12 cellular contexts compared by ENCODE assay signal in the genomic region with DNA sequence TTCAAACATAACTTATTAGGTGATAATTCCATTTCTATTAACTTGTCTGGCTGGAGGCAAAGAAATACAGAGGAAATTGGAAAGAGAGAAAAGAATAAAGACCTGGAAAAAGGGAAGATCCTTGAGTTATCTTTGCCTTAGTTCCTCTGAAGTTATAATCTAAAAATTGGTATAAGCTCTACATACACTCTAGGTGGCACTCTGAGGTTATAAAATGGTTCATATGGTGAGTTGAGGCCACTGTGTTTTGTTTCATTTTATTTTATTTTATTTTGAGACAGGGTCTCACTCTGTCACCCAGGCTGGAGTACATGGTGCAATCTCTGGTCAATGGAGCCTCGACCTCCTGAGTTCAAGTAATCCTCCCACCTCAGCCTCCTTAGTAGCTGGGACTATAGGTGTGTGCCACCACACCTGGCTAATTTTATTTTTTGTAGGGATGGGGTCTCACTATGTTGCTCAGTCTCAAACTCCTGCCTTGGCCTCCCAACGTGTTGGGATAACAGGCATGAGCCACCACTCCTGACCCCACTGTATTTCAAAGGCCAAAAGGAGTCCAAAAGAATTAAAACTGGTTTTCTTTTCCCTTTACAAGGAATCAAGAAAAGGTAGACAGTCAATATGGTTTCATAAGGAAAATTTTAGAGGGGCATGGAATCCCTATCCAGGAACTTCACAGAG. TPM values are rescaled to one million over a fixed set of nuclear protein-coding genes. Genes with fewer than 3 reads are reported as not detected.
DNase-seq lines count a peak whose midpoint lies in the region; ATAC-seq and TF ChIP-seq lines count a peak whose summit lies in the region.
"Had no signal": no experiment of that assay in that cellular context is flagged by ENCODE, and none has a peak within 500 bp of the region (broad histone marks: within the 10 kb centered on the region; RNA-seq: fewer than 3 reads in every experiment).

No MANE protein-coding gene starts in this region.

- no peaks in the 10 kb centered on the region for H4K20me1 ChIP-seq in SK-N-SH (ENCODE audit: insufficient read depth)

- H3K9ac ChIP-seq in SK-N-SH = no peak overlapping the region

- H3K79me2 ChIP-seq in SK-N-SH (ENCODE audit: insufficient read depth) = no peaks in the 10 kb centered on the region

- H3K9me2 ChIP-seq in SK-N-SH = no peaks in the 10 kb centered on the region

- no peak overlapping the region for H3K4me3 ChIP-seq in SK-N-SH (ENCODE audit: low read depth in 2 of 2, low read length in 1 of 2)
- H3K4me3 ChIP-seq: ovary had no signal

- no peak overlapping the region for H3K4me3 Mint-ChIP-seq in activated T-helper 17 cell treated with anti-CD3 and anti-CD28 coated beads, Interleukin-2, amount 50 U/mL, for 72 hours

- no peak for ATAC-seq in esophagus mucosa
- ATAC-seq in activated T-helper 17 cell treated with anti-CD3 and anti-CD28 coated beads, Interleukin-2, amount 50 U/mL, for 72 hours (replicated peaks) = no peak

- no peak overlapping the region for H3K4me2 ChIP-seq in SK-N-SH

- TF ChIP-seq EP300 in Ishikawa (IDR thresholded peaks at IDR 0.05; ENCODE audit: borderline replicate concordance) (no peak), SK-N-SH (IDR thresholded peaks at IDR 0.05; ENCODE audit: borderline replicate concordance in 1 of 2, low read depth in 1 of 2, low read length in 1 of 2) (no peak)

- no peaks in the 10 kb centered on the region for H3K9me3 ChIP-seq in SK-N-SH
- H3K9me3 ChIP-seq: ovary had no signal

- no peaks in the 10 kb centered on the region for H3K4me1 ChIP-seq in SK-N-SH (ENCODE audit: control insufficient read depth in 1 of 2, insufficient read depth in 2 of 2, low read depth in 1 of 2, low read length in 1 of 2)

- no peak overlapping the region for H2AFZ ChIP-seq in SK-N-SH (ENCODE audit: low read depth)

- H3K4me1 Mint-ChIP-seq in activated T-helper 17 cell treated with anti-CD3 and anti-CD28 coated beads, Interleukin-2, amount 50 U/mL, for 72 hours = no peaks in the 10 kb centered on the region

- no peaks in the 10 kb centered on the region; the same call in 1 of the 2 replicates for H3K27me3 ChIP-seq in SK-N-SH (ENCODE audit: insufficient read depth)
- H3K27me3 ChIP-seq: ovary had no signal

- CTCF ChIA-PET in SK-N-SH (lab: Yijun Ruan, JAX) = interaction anchor here (0.6 to 2.3 kb wide), 17 partner anchors 9 to 367 kb away, joined by 3 to 13 read pairs (median 4); no protein-coding TSS in a partner anchor

- TF ChIP-seq RAD21 in Ishikawa (IDR thresholded peaks at IDR 0.05; ENCODE audit: low read depth) (peak; percentile 38; the same call in 1 of the 2 replicates), SK-N-SH (IDR thresholded peaks at IDR 0.05; ENCODE audit: low read length) (peak; percentile 64)

- peaks cover 21% of the 10 kb centered on the region for H3K27me3 Mint-ChIP-seq in activated T-helper 17 cell treated with anti-CD3 and anti-CD28 coated beads, Interleukin-2, amount 50 U/mL, for 72 hours

- in situ Hi-C loops in Caki2 (cut with HindIII; ENCODE audit: low pct_unique_long_range_greater_than_20kb, low sequenced_read_pairs) = no loop called here

- no peaks in the 10 kb centered on the region for H3K36me3 ChIP-seq in SK-N-SH (replicated peaks in 1 of 2; ENCODE audit: control insufficient read depth in 1 of 2, insufficient read depth in 2 of 2, low read length in 1 of 2)
- H3K36me3 ChIP-seq: ovary had no signal

- no peaks in the 10 kb centered on the region for H3K9me3 Mint-ChIP-seq in activated T-helper 17 cell treated with anti-CD3 and anti-CD28 coated beads, Interleukin-2, amount 50 U/mL, for 72 hours

- no peak overlapping the region for H3K27ac ChIP-seq in SK-N-SH (ENCODE audit: low read depth in 2 of 2, low read length in 1 of 2)
- H3K27ac ChIP-seq: ovary had no signal

- no peaks in the 10 kb centered on the region for H3F3A ChIP-seq in SK-N-SH (replicated peaks; ENCODE audit: insufficient read depth)

- 0% methylated on average over 2 of the region's 2 CpGs for WGBS in SK-N-SH (ENCODE audit: low lambda C conversion rate)

- POLR2A ChIA-PET in SK-N-SH (lab: Yijun Ruan, JAX) = no interaction called here

- H3K27ac Mint-ChIP-seq in activated T-helper 17 cell treated with anti-CD3 and anti-CD28 coated beads, Interleukin-2, amount 50 U/mL, for 72 hours = no peak overlapping the region

- TF ChIP-seq CTCF in SK-N-SH (IDR thresholded peaks at IDR 0.05) = peak; percentile 32

- DNase-seq in Caki2 (ENCODE audit: low read depth) = peak; percentile 17
- DNase-seq in SK-N-SH = no peak
- peak; percentile 12 for DNase-seq in iris pigment epithelial cell (ENCODE audit: low read depth)
- DNase-seq in activated gamma-delta T cell (lab: John Stamatoyannopoulos, UW) = no peak
- DNase-seq in AML-193 (lab: John Stamatoyannopoulos, UW) = no peak
- DNase-seq: activated CD4-positive, alpha-beta T cell treated with anti-CD3 and anti-CD28 coated beads for 1 hour; DMS53; ovary had no signal

- no peaks in the 10 kb centered on the region for H3K36me3 Mint-ChIP-seq in activated T-helper 17 cell treated with anti-CD3 and anti-CD28 coated beads, Interleukin-2, amount 50 U/mL, for 72 hours (ENCODE audit: low read depth)

TF ChIP-seq in Ishikawa, 13 proteins besides CTCF, POLR2A, EP300 and RAD21 (continues in another document):
- TF ChIP-seq, protein P1, sequence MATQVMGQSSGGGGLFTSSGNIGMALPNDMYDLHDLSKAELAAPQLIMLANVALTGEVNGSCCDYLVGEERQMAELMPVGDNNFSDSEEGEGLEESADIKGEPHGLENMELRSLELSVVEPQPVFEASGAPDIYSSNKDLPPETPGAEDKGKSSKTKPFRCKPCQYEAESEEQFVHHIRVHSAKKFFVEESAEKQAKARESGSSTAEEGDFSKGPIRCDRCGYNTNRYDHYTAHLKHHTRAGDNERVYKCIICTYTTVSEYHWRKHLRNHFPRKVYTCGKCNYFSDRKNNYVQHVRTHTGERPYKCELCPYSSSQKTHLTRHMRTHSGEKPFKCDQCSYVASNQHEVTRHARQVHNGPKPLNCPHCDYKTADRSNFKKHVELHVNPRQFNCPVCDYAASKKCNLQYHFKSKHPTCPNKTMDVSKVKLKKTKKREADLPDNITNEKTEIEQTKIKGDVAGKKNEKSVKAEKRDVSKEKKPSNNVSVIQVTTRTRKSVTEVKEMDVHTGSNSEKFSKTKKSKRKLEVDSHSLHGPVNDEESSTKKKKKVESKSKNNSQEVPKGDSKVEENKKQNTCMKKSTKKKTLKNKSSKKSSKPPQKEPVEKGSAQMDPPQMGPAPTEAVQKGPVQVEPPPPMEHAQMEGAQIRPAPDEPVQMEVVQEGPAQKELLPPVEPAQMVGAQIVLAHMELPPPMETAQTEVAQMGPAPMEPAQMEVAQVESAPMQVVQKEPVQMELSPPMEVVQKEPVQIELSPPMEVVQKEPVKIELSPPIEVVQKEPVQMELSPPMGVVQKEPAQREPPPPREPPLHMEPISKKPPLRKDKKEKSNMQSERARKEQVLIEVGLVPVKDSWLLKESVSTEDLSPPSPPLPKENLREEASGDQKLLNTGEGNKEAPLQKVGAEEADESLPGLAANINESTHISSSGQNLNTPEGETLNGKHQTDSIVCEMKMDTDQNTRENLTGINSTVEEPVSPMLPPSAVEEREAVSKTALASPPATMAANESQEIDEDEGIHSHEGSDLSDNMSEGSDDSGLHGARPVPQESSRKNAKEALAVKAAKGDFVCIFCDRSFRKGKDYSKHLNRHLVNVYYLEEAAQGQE (IDR thresholded peaks at IDR 0.05; ENCODE audit: low read depth) = no peak

TF ChIP-seq in SK-N-SH, 30 proteins besides CTCF, POLR2A, EP300 and RAD21:
- TF ChIP-seq, protein P2, sequence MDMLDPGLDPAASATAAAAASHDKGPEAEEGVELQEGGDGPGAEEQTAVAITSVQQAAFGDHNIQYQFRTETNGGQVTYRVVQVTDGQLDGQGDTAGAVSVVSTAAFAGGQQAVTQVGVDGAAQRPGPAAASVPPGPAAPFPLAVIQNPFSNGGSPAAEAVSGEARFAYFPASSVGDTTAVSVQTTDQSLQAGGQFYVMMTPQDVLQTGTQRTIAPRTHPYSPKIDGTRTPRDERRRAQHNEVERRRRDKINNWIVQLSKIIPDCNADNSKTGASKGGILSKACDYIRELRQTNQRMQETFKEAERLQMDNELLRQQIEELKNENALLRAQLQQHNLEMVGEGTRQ (IDR thresholded peaks at IDR 0.05; ENCODE audit: borderline replicate concordance, low read depth, low read length) = no peak
- TF ChIP-seq, protein P3, sequence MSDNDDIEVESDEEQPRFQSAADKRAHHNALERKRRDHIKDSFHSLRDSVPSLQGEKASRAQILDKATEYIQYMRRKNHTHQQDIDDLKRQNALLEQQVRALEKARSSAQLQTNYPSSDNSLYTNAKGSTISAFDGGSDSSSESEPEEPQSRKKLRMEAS (IDR thresholded peaks at IDR 0.05; ENCODE audit: low read depth) = no peak
- peak; percentile 25; the same call in 1 of the 2 replicates for TF ChIP-seq SMC3 (IDR thresholded peaks at IDR 0.05; ENCODE audit: low read depth, low read length)

RNA-seq across cellular contexts. Expression of a gene that starts 19.4 kb away (rescaled TPM):
- total RNA-seq in Caki2 (2014; rRNA removed; shearing (Covaris generic); ENCODE audit: low replicate concordance) = not detected in 2 replicates
- not detected in 2 replicates for polyA plus RNA-seq in SK-N-SH (2012; rRNA removed)
- not detected in 2 replicates for polyA plus RNA-seq in SK-N-SH (2012; cell fraction: cytosol; rRNA removed)
- not detected in 2 replicates for polyA plus RNA-seq in SK-N-SH (2012; cell fraction: nucleus; rRNA removed)
- total RNA-seq in esophagus mucosa = not detected
- not detected for total RNA-seq in activated T-helper 17 cell treated with anti-CD3 and anti-CD28 coated beads, Interleukin-2, amount 50 U/mL, for 72 hours
- total RNA-seq: ovary had no signal
- polyA plus RNA-seq: ovary, thymus had no signal

RNA-seq across cellular contexts. Expression of a gene that starts 29.4 kb away (rescaled TPM):
- total RNA-seq in Caki2 (2014; rRNA removed; shearing (Covaris generic); ENCODE audit: low replicate concordance) = not detected in 2 replicates
- polyA plus RNA-seq in SK-N-SH (2012; rRNA removed) = not detected in 2 replicates
- polyA plus RNA-seq in SK-N-SH (2012; cell fraction: cytosol; rRNA removed) = not detected in 2 replicates
- not detected in 2 replicates for polyA plus RNA-seq in SK-N-SH (2012; cell fraction: nucleus; rRNA removed)
- total RNA-seq in esophagus mucosa = not detected
- not detected for total RNA-seq in activated T-helper 17 cell treated with anti-CD3 and anti-CD28 coated beads, Interleukin-2, amount 50 U/mL, for 72 hours
- total RNA-seq: ovary had no signal
- polyA plus RNA-seq: ovary had no signal

RNA-seq across cellular contexts. Expression of a gene that starts 52.9 kb away (rescaled TPM):
- total RNA-seq in Caki2 (2014; rRNA removed; shearing (Covaris generic); ENCODE audit: low replicate concordance) = 1.2 and 13.7 TPM in 2 replicates
- polyA plus RNA-seq in SK-N-SH (2012; rRNA removed) = 2.0 and 2.1 TPM in 2 replicates
- 1.5 and 1.6 TPM in 2 replicates for polyA plus RNA-seq in SK-N-SH (2012; cell fraction: cytosol; rRNA removed)
- 2.8 and 4.1 TPM in 2 replicates for polyA plus RNA-seq in SK-N-SH (2012; cell fraction: nucleus; rRNA removed)
- total RNA-seq in esophagus mucosa = 0.72 TPM
- under 1 TPM; 0.24 to 0.52 TPM for total RNA-seq in activated T-helper 17 cell treated with anti-CD3 and anti-CD28 coated beads, Interleukin-2, amount 50 U/mL, for 72 hours

Comparison
In these comparisons a context has a peak if more than half of its experiments do, and no peak if none do; other contexts are left out.
1. DNase-seq: peak in Caki2 (single experiment) and iris pigment epithelial cell (single experiment); none in SK-N-SH (single experiment), activated gamma-delta T cell (single experiment) and AML-193 (0 of 2).